1 cellular context compared by ENCODE assay signal in the genomic region with DNA sequence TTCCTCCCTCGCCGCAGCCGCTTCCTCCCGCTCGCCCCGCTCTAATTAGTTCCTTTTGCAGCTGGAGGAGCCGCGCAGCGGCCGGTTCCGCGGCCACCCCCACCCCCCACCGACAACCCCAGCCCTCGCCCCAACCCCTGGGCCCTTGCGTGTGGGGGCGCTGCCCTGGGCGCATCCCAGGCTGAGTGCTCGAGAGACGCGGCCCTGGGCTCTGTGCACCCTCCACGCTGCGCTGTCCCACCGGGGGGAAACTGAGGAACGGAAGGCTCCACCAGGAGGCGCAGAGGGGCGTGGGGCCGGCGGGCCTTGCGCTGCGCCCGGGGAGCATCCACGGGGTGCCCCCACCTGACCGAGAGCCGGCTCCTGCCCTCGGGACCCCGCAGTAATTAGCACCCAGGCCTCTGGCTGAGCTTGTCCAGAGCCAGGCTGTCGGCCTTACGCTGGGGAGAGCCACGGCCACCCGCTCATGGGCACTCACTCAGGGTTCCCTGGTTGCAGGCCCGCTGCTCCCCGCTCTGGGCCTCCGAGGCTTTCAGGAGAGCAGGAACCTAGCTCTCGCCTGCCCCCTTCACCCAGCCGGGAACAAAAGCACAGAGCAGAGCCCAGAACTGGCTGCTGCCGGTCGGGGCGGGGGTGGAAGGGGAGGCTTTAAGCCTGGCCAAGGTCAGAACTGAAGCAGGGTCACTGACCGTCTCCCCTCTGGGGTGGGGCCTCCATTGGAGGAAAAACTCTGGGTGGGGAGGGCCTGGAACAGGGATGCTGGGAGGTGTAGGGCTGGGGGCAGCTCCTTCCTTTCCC.
TF ChIP-seq lines count a peak whose summit lies in the region.

No MANE protein-coding gene starts in this region.

TF ChIP-seq in WTC11, 78 proteins besides CTCF, POLR2A, EP300 and RAD21 (continued from another document):
- TF ChIP-seq, protein P1, sequence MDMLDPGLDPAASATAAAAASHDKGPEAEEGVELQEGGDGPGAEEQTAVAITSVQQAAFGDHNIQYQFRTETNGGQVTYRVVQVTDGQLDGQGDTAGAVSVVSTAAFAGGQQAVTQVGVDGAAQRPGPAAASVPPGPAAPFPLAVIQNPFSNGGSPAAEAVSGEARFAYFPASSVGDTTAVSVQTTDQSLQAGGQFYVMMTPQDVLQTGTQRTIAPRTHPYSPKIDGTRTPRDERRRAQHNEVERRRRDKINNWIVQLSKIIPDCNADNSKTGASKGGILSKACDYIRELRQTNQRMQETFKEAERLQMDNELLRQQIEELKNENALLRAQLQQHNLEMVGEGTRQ (CRISPR knock-in tag; IDR thresholded peaks at IDR 0.05), result no peak
- TF ChIP-seq AR (CRISPR knock-in tag; IDR thresholded peaks at IDR 0.05), result no peak
- no peak for TF ChIP-seq JAZF1 (CRISPR knock-in tag; IDR thresholded peaks at IDR 0.05)
- no peak for TF ChIP-seq TEAD1 (CRISPR knock-in tag; IDR thresholded peaks at IDR 0.05)
- no peak for TF ChIP-seq NFE2L1 (CRISPR knock-in tag; IDR thresholded peaks at IDR 0.05)
- no peak for TF ChIP-seq ERG (CRISPR knock-in tag; IDR thresholded peaks at IDR 0.05)
- no peak for TF ChIP-seq NFATC4 (CRISPR knock-in tag; IDR thresholded peaks at IDR 0.05)
- TF ChIP-seq E2F5 (CRISPR knock-in tag; IDR thresholded peaks at IDR 0.05), result 0 out of 2 replicates have a peak, but pooled peaks have one; percentile 32
- TF ChIP-seq ETV6 (CRISPR knock-in tag; IDR thresholded peaks at IDR 0.05), result peak; percentile 26; the same call in 1 of the 2 replicates
- TF ChIP-seq FOXK1 (CRISPR knock-in tag; IDR thresholded peaks at IDR 0.05), result peak; percentile 67
- no peak for TF ChIP-seq RELA (CRISPR knock-in tag; IDR thresholded peaks at IDR 0.05; ENCODE audit: borderline replicate concordance)
- peak; percentile 60; the same call in 1 of the 2 replicates for TF ChIP-seq MAX (CRISPR knock-in tag; IDR thresholded peaks at IDR 0.05)
- no peak for TF ChIP-seq ZNF396 (CRISPR knock-in tag; IDR thresholded peaks at IDR 0.05; ENCODE audit: borderline replicate concordance)
- no peak for TF ChIP-seq GRHL2 (CRISPR knock-in tag; IDR thresholded peaks at IDR 0.05; ENCODE audit: insufficient replicate concordance, severe bottlenecking)
- TF ChIP-seq ZSCAN18 (CRISPR knock-in tag; IDR thresholded peaks at IDR 0.05), result no peak
- TF ChIP-seq ARID4B (CRISPR knock-in tag; IDR thresholded peaks at IDR 0.05; ENCODE audit: borderline replicate concordance), result no peak; the same call in 1 of the 2 replicates
- peak; percentile 48; the same call in 1 of the 2 replicates for TF ChIP-seq ZBTB21 (CRISPR knock-in tag; IDR thresholded peaks at IDR 0.05; ENCODE audit: borderline replicate concordance)
- TF ChIP-seq SP1 (CRISPR knock-in tag; conservative IDR thresholded peaks at IDR 0.05), result peak; percentile 47; the same call in 1 of the 2 replicates
- TF ChIP-seq GABPB1 (CRISPR knock-in tag; IDR thresholded peaks at IDR 0.05), result peak; percentile 35; the same call in 1 of the 2 replicates
TF ChIP-seq in WTC11: peak in this region for 8.
